Comparison of ENCODE assay signal across 20 cellular contexts in genomic region chr12:18696971-18697602, GRCh38. TPM values are rescaled to one million over a fixed set of nuclear protein-coding genes. Genes with fewer than 3 reads are reported as not detected.
DNase-seq lines count a peak whose midpoint lies in the region; TF ChIP-seq lines count a peak whose summit lies in the region.
"Had no signal": no experiment of that assay in that cellular context is flagged by ENCODE, and none has a peak within 500 bp of the region (broad histone marks: within the 10 kb centered on the region; RNA-seq: fewer than 3 reads in every experiment).

No MANE protein-coding gene starts in this region.

- H3K27me3 Mint-ChIP-seq in activated T-cell treated with anti-CD3 and anti-CD28 coated beads, Interleukin-2, amount 50 U/mL, for 24 hours: no peaks in the 10 kb centered on the region
- H3K27me3 Mint-ChIP-seq in nephron progenitor cell (ENCODE audit: low read depth, poor library complexity): peaks cover 6% of the 10 kb centered on the region
- H3K27me3 Mint-ChIP-seq: CD4-positive, alpha-beta memory T cell; central memory CD8-positive, alpha-beta T cell had no signal

- no peaks in the 10 kb centered on the region for H3K36me3 Mint-ChIP-seq in activated T-cell treated with anti-CD3 and anti-CD28 coated beads, Interleukin-2, amount 50 U/mL, for 24 hours (ENCODE audit: low read depth)
- H3K36me3 Mint-ChIP-seq in nephron progenitor cell (ENCODE audit: low read depth): no peaks in the 10 kb centered on the region
- H3K36me3 Mint-ChIP-seq: CD4-positive, alpha-beta memory T cell had no signal

- peak overlapping the region; percentile 26 for H3K27ac ChIP-seq in SJSA1
- H3K27ac ChIP-seq: transverse colon, VCaP had no signal

- no peak overlapping the region for H3K4me3 Mint-ChIP-seq in activated T-cell treated with anti-CD3 and anti-CD28 coated beads, Interleukin-2, amount 50 U/mL, for 24 hours
- no peak overlapping the region for H3K4me3 Mint-ChIP-seq in nephron progenitor cell
- H3K4me3 Mint-ChIP-seq: CD4-positive, alpha-beta memory T cell; central memory CD8-positive, alpha-beta T cell had no signal

- DNase-seq in HCEC 1CT (peak; percentile 68), SJSA1 (ENCODE audit: low read depth in 1 of 2, low spot score in 2 of 2) (no peak), fibroblast of gingiva (ENCODE audit: low read depth) (peak; percentile 35), retinal pigment epithelial cell (ENCODE audit: low read depth) (peak; percentile 22), nephron progenitor cell (no peak), GM19240 (ENCODE audit: insufficient read length, low spot score) (no peak), NCI-H1694 treated with DMSO at 0.1 percent for 48 hours (lab: John Stamatoyannopoulos, UW) (no peak)
- DNase-seq in activated T-cell treated with anti-CD3 and anti-CD28 coated beads, Interleukin-2, amount 50 U/mL, for 24 hours: no peak
- DNase-seq: activated naive CD4-positive, alpha-beta T cell treated with Interleukin-2 at 50 U/mL for 16 hours; CD4-positive, alpha-beta memory T cell; hypothalamus; NCI-H2171 treated with DMSO at 0.1 percent for 48 hours; right cardiac atrium; stimulated activated CD4-positive, alpha-beta T cell treated with anti-CD3 and anti-CD28 coated beads, Interleukin-4, amount 100 ng/mL, for 1 hour; transverse colon had no signal

- H3K4me3 ChIP-seq in SJSA1: no peak overlapping the region
- H3K4me3 ChIP-seq in retinal pigment epithelial cell (ENCODE audit: low read length): no peak overlapping the region
- H3K4me3 ChIP-seq: transverse colon had no signal

- no peaks in the 10 kb centered on the region for H3K9me3 ChIP-seq in SJSA1 (replicated peaks)
- H3K9me3 ChIP-seq: transverse colon had no signal

- H3K27me3 ChIP-seq in SJSA1 (replicated peaks): no peaks in the 10 kb centered on the region
- H3K27me3 ChIP-seq: transverse colon had no signal

- TF ChIP-seq CTCF in retinal pigment epithelial cell (conservative IDR thresholded peaks at IDR 0.05; ENCODE audit: low read depth, low read length) (no peak), nephron progenitor cell (IDR thresholded peaks at IDR 0.05) (no peak)

- no peaks in the 10 kb centered on the region for H3K4me1 Mint-ChIP-seq in activated T-cell treated with anti-CD3 and anti-CD28 coated beads, Interleukin-2, amount 50 U/mL, for 24 hours (ENCODE audit: low read depth)
- peaks cover 10% of the 10 kb centered on the region for H3K4me1 Mint-ChIP-seq in nephron progenitor cell
- H3K4me1 Mint-ChIP-seq: CD4-positive, alpha-beta memory T cell; central memory CD8-positive, alpha-beta T cell had no signal

- peaks cover 2% of the 10 kb centered on the region for H3K9me3 Mint-ChIP-seq in activated T-cell treated with anti-CD3 and anti-CD28 coated beads, Interleukin-2, amount 50 U/mL, for 24 hours
- no peaks in the 10 kb centered on the region for H3K9me3 Mint-ChIP-seq in nephron progenitor cell

- no peak overlapping the region for H3K27ac Mint-ChIP-seq in activated T-cell treated with anti-CD3 and anti-CD28 coated beads, Interleukin-2, amount 50 U/mL, for 24 hours
- no peak overlapping the region for H3K27ac Mint-ChIP-seq in nephron progenitor cell
- H3K27ac Mint-ChIP-seq: CD4-positive, alpha-beta memory T cell had no signal

- H3K36me3 ChIP-seq in SJSA1: no peaks in the 10 kb centered on the region
- H3K36me3 ChIP-seq: transverse colon had no signal

- peaks cover 11% of the 10 kb centered on the region for H3K4me1 ChIP-seq in SJSA1 (replicated peaks)
- H3K4me1 ChIP-seq: transverse colon had no signal

RNA-seq across cellular contexts. Expression of gene PLCZ1, which starts 40.7 kb away (rescaled TPM):
- total RNA-seq in SJSA1 (2014; rRNA removed; shearing (Covaris generic)): not detected in 2 replicates
- total RNA-seq: activated CD8-positive, alpha-beta memory T cell treated with anti-CD3 and anti-CD28 coated beads for 36 hours; CD4-positive, alpha-beta memory T cell; G401; left lobe of liver; transverse colon had no signal

RNA-seq across cellular contexts. Expression of gene CAPZA3, which starts 40.8 kb away (rescaled TPM):
- not detected in 2 replicates for total RNA-seq in SJSA1 (2014; rRNA removed; shearing (Covaris generic))
- total RNA-seq: activated CD8-positive, alpha-beta memory T cell treated with anti-CD3 and anti-CD28 coated beads for 36 hours; CD4-positive, alpha-beta memory T cell; G401; right cardiac atrium; transverse colon had no signal

Comparison
In these comparisons a context has a peak if more than half of its experiments do, and no peak if none do; other contexts are left out.
1. DNase-seq: peak in HCEC 1CT (single experiment), fibroblast of gingiva (single experiment) and retinal pigment epithelial cell (single experiment); none in SJSA1 (0 of 2), activated T-cell treated with anti-CD3 and anti-CD28 coated beads, Interleukin-2, amount 50 U/mL, for 24 hours (single experiment), nephron progenitor cell (single experiment), GM19240 (single experiment) and NCI-H1694 treated with DMSO at 0.1 percent for 48 hours (single experiment).